ENCODE assay signal across 20 cellular contexts in the genomic region with DNA sequence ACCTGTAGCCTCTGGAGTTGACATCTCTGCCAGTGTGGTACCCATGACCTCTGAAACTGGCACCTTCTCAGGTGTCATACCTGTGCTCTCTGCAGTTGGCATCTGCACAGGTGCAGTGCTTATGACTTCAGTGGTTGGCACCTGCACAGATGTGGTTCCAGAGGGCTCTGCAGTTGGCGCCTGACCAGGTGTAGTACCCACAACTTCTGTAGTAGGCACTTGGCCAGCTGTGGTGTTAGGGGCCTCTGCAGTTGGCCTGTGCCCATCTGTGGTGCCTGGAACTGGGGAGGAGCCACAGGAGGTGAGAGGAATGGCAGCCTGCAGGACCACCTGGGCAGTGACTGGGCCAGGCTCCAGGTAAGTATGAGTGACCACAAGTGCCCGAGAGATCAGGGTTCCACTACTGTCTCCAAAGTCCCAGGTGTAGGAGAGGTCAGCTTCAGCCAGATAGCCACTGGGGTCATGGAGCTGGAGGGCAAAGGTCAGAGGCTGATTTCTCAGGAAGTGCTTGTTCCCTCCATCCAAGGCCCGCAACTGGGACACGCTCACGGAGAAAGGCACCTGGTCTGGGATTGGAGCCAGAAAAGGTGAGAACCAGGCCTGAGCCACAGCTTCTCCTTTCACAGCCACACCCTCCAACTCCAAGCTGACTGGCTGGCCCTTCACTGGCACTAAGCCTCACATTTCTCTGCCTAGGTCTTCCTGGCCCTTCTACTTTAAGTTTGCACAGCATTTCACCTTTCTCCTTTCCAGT. TPM values are rescaled to one million over a fixed set of nuclear protein-coding genes. Genes with fewer than 3 reads are reported as not detected.
DNase-seq lines count a peak whose midpoint lies in the region; ATAC-seq and TF ChIP-seq lines count a peak whose summit lies in the region.
"Had no signal": no experiment of that assay in that cellular context is flagged by ENCODE, and none has a peak within 500 bp of the region (broad histone marks: within the 10 kb centered on the region; RNA-seq: fewer than 3 reads in every experiment).

No MANE protein-coding gene starts in this region.

- ATAC-seq in stimulated activated naive CD8-positive, alpha-beta T cell treated with anti-CD3 and anti-CD28 coated beads, Interleukin-15, amount 100 ng/mL, for 72 hours: peak; percentile 15
- no peak for ATAC-seq in stimulated activated naive CD8-positive, alpha-beta T cell treated with anti-CD3 and anti-CD28 coated beads, Interleukin-15, Interleukin-2, amounts not matched to agents 100 U/mL and 50 U/mL, for 24 hours
- peak; percentile 78 for ATAC-seq in left lung
- ATAC-seq: Panc1 had no signal

- no peaks in the 10 kb centered on the region for H3K9me3 Mint-ChIP-seq in stimulated activated naive CD8-positive, alpha-beta T cell treated with anti-CD3 and anti-CD28 coated beads, Interleukin-15, amount 100 ng/mL, for 72 hours
- H3K9me3 Mint-ChIP-seq: brain; T-helper 1 cell treated with Interleukin-12 subunit alpha and Interleukin-12 subunit beta and Interleukin-4 antibody, amounts not matched to agents 30 μg/mL and 1 μg/mL, for 36 hours; type B pancreatic cell had no signal

- H3K27ac ChIP-seq in RWPE1: peak overlapping the region; percentile 1; the same call in 1 of the 2 replicates
- no peak overlapping the region for H3K27ac ChIP-seq in left lung

- H3K27me3 Mint-ChIP-seq in stimulated activated naive CD8-positive, alpha-beta T cell treated with anti-CD3 and anti-CD28 coated beads, Interleukin-15, amount 100 ng/mL, for 72 hours: no peaks in the 10 kb centered on the region
- H3K27me3 Mint-ChIP-seq: type B pancreatic cell had no signal

- no peaks in the 10 kb centered on the region for H3K9me3 ChIP-seq in left lung

- no peak overlapping the region for H3K4me3 ChIP-seq in left lung

- H3K27ac Mint-ChIP-seq in stimulated activated naive CD8-positive, alpha-beta T cell treated with anti-CD3 and anti-CD28 coated beads, Interleukin-15, amount 100 ng/mL, for 72 hours: peak overlapping the region in 1 of 2 donors; percentile 72

- CTCF ChIA-PET in RWPE1 (lab: Yijun Ruan, JAX): interaction anchor here (0.5 to 2.5 kb wide), 3 partner anchors 17 to 578 kb away, joined by 3 to 13 read pairs (median 6); no protein-coding TSS in a partner anchor

- H3K27me3 ChIP-seq in left lung: no peaks in the 10 kb centered on the region

- H3K4me1 ChIP-seq in left lung: no peaks in the 10 kb centered on the region

- H3K36me3 ChIP-seq in left lung: peaks cover 0 to 22% of the 10 kb centered on the region in 2 donors

- no peak for TF ChIP-seq CTCF in RWPE1 (conservative IDR thresholded peaks at IDR 0.05; ENCODE audit: low read depth)
- TF ChIP-seq CTCF in left lung (IDR thresholded peaks at IDR 0.05): no peak

- no peak overlapping the region for H3K4me3 Mint-ChIP-seq in stimulated activated naive CD8-positive, alpha-beta T cell treated with anti-CD3 and anti-CD28 coated beads, Interleukin-15, amount 100 ng/mL, for 72 hours
- H3K4me3 Mint-ChIP-seq: brain; T-helper 1 cell treated with Interleukin-12 subunit alpha and Interleukin-12 subunit beta and Interleukin-4 antibody, amounts not matched to agents 30 μg/mL and 1 μg/mL, for 36 hours; type B pancreatic cell had no signal

- intact Hi-C loops in left lung (cut with DNase I): no loop called here

- peaks cover 16% of the 10 kb centered on the region for H3K4me1 Mint-ChIP-seq in stimulated activated naive CD8-positive, alpha-beta T cell treated with anti-CD3 and anti-CD28 coated beads, Interleukin-15, amount 100 ng/mL, for 72 hours
- H3K4me1 Mint-ChIP-seq: brain had no signal

- POLR2A ChIA-PET in RWPE1 (lab: Yijun Ruan, JAX; ENCODE audit: low non-redundant PET): interaction anchor here (2.0 kb wide), 1 partner anchor 17 kb away, joined by 9 read pairs; a partner anchor contains a TSS

- DNase-seq in stimulated activated naive CD8-positive, alpha-beta T cell treated with anti-CD3 and anti-CD28 coated beads, Interleukin-15, amount 100 ng/mL, for 72 hours: no peak
- DNase-seq in stimulated activated naive CD8-positive, alpha-beta T cell treated with anti-CD3 and anti-CD28 coated beads, Interleukin-15, Interleukin-2, amounts not matched to agents 100 U/mL and 50 U/mL, for 24 hours: no peak
- DNase-seq in RWPE1 (ENCODE audit: low spot score): no peak
- DNase-seq in left lung: peak in 1 of 2 donors; percentile 50
- DNase-seq in ureter (ENCODE audit: low spot score): peak; percentile 70
- no peak for DNase-seq in stimulated activated CD4-positive, alpha-beta T cell treated with anti-CD3 and anti-CD28 coated beads, Interleukin-2, amount 100 ng/mL, for 48 hours
- no peak for DNase-seq in NOMO-1 treated with DMSO at 0.1 percent for 48 hours (lab: John Stamatoyannopoulos, UW; ENCODE audit: unreplicated experiment)
- no peak for DNase-seq in NCI-H345 treated with DMSO at 0.1 percent for 48 hours (lab: John Stamatoyannopoulos, UW; ENCODE audit: unreplicated experiment)
- DNase-seq: activated CD4-positive, CD25-positive, alpha-beta regulatory T cell treated with anti-CD3 and anti-CD28 coated beads, Interleukin-2, amount 50 U/mL, for 72 hours; activated T-cell treated with anti-CD3 and anti-CD28 coated beads, Interleukin-2, amount 50 U/mL, for 48 hours; DND-41; effector memory CD4-positive, alpha-beta T cell; foreskin melanocyte; NCI-H1092; stimulated activated CD4-positive, alpha-beta T cell treated with anti-CD3 and anti-CD28 coated beads, Interleukin-12 subunit alpha, Interleukin-12 subunit beta, amount 100 ng/mL, for 4 hours had no signal

RNA-seq across cellular contexts. Expression of a gene that starts 8.6 kb away (rescaled TPM):
- total RNA-seq in left lung: 1 to 10 TPM in 1 of 2 donors, under 1 TPM in 1; 0.99 to 1.8 TPM
- total RNA-seq in ureter: 5.8 TPM
- total RNA-seq: mononuclear cell had no signal

RNA-seq across cellular contexts. Expression of a gene that starts 9.3 kb away (rescaled TPM):
- total RNA-seq in left lung (10 to 100 TPM; 34.1 to 40.3 TPM), ureter (23.2 TPM)

RNA-seq across cellular contexts. Expression of a gene that starts 16.6 kb away (rescaled TPM):
- 100 to 1,000 TPM; 116 to 175 TPM for total RNA-seq in left lung
- 139 TPM for total RNA-seq in ureter

RNA-seq across cellular contexts. Expression of a gene that starts 26.3 kb away (rescaled TPM):
- 10 to 100 TPM; 30.6 to 36.7 TPM for total RNA-seq in left lung
- total RNA-seq in ureter: 155 TPM

RNA-seq across cellular contexts. Expression of a gene that starts 29.6 kb away (rescaled TPM):
- total RNA-seq in left lung (10 to 100 TPM; 27.3 to 31.0 TPM), ureter (40.9 TPM)
